ENCODE assay signal across 24 cellular contexts in the genomic region with DNA sequence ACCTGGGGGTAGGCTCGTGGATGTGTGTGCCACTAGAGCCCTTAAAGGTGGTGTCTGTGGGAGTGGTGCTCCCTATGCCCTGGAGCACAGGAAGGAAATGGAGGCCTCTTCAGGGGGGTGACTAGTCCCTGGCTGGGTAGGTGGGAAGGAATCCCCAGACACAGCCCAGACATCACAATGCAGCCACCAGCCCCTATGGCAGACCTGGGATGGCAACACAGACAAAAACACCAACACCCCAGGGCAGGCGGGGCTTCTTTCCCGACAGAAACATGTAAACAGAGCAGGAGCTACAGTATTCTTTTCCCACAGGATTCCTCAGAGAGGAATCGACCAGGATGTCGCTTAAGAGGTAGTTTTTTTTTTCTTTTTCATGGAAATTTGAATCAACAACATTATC. TPM values are rescaled to one million over a fixed set of nuclear protein-coding genes. Genes with fewer than 3 reads are reported as not detected.
DNase-seq lines count a peak whose midpoint lies in the region; ATAC-seq and TF ChIP-seq lines count a peak whose summit lies in the region.
"Had no signal": no experiment of that assay in that cellular context is flagged by ENCODE, and none has a peak within 500 bp of the region (broad histone marks: within the 10 kb centered on the region; RNA-seq: fewer than 3 reads in every experiment).

No MANE protein-coding gene starts in this region.

- no peaks in the 10 kb centered on the region for H3K4me1 ChIP-seq in psoas muscle
- H3K4me1 ChIP-seq: A549, BE2C had no signal

- no peak for TF ChIP-seq CTCF in psoas muscle (IDR thresholded peaks at IDR 0.05)

- no peaks in the 10 kb centered on the region for H3K9me3 ChIP-seq in psoas muscle
- H3K9me3 ChIP-seq: A549; BE2C; BLaER1 treated with 17β-estradiol and CSF1 and Interleukin-3, amounts not matched to agents 10 nM and 100 nM had no signal

- H3K4me1 Mint-ChIP-seq in stimulated activated naive CD8-positive, alpha-beta T cell treated with anti-CD3 and anti-CD28 coated beads, Interleukin-15, amount 100 ng/mL, for 72 hours, result no peaks in the 10 kb centered on the region
- H3K4me1 Mint-ChIP-seq: CD8-positive, alpha-beta memory T cell had no signal

- no peaks in the 10 kb centered on the region for H3K36me3 ChIP-seq in psoas muscle (ENCODE audit: insufficient read depth in 1 of 2, low read depth in 1 of 2)
- H3K36me3 ChIP-seq: BE2C; BLaER1 treated with 17β-estradiol and CSF1 and Interleukin-3, amounts not matched to agents 10 nM and 100 nM had no signal

- ATAC-seq in stimulated activated naive CD8-positive, alpha-beta T cell treated with anti-CD3 and anti-CD28 coated beads, Interleukin-15, amount 100 ng/mL, for 72 hours, result no peak
- ATAC-seq in stimulated activated naive CD8-positive, alpha-beta T cell treated with anti-CD3 and anti-CD28 coated beads, Interleukin-15, Interleukin-2, amounts not matched to agents 100 U/mL and 50 U/mL, for 24 hours, result no peak
- no peak for ATAC-seq in psoas muscle
- ATAC-seq: A549 had no signal

- H3K4me3 Mint-ChIP-seq in stimulated activated naive CD8-positive, alpha-beta T cell treated with anti-CD3 and anti-CD28 coated beads, Interleukin-15, amount 100 ng/mL, for 72 hours, result no peak overlapping the region
- H3K4me3 Mint-ChIP-seq: CD14-positive monocyte; CD4-positive, alpha-beta T cell; CD8-positive, alpha-beta memory T cell had no signal

- H3K27me3 ChIP-seq in psoas muscle (ENCODE audit: insufficient read depth in 3 of 3, low read length in 2 of 3), result peaks cover 0 to 8% (median 0%) of the 10 kb centered on the region in 3 donors
- H3K27me3 ChIP-seq: BE2C; BLaER1 treated with 17β-estradiol and CSF1 and Interleukin-3, amounts not matched to agents 10 nM and 100 nM had no signal

- no peak overlapping the region for H3K4me3 ChIP-seq in psoas muscle
- H3K4me3 ChIP-seq: A549; BLaER1 treated with 17β-estradiol and CSF1 and Interleukin-3, amounts not matched to agents 10 nM and 100 nM; GM23248 had no signal

- WGBS in psoas muscle, 3 donors, result 71 to 87% (median 78%) methylated on average over 5 of the region's 5 CpGs

- peaks cover 8% of the 10 kb centered on the region for H3K27me3 Mint-ChIP-seq in stimulated activated naive CD8-positive, alpha-beta T cell treated with anti-CD3 and anti-CD28 coated beads, Interleukin-15, amount 100 ng/mL, for 72 hours

- peak overlapping the region; percentile 49 to 79 for H3K27ac Mint-ChIP-seq in stimulated activated naive CD8-positive, alpha-beta T cell treated with anti-CD3 and anti-CD28 coated beads, Interleukin-15, amount 100 ng/mL, for 72 hours
- H3K27ac Mint-ChIP-seq: CD4-positive, alpha-beta T cell had no signal

- no peaks in the 10 kb centered on the region for H3K9me3 Mint-ChIP-seq in stimulated activated naive CD8-positive, alpha-beta T cell treated with anti-CD3 and anti-CD28 coated beads, Interleukin-15, amount 100 ng/mL, for 72 hours
- H3K9me3 Mint-ChIP-seq: CD14-positive monocyte; CD4-positive, alpha-beta T cell; CD8-positive, alpha-beta memory T cell had no signal

- DNase-seq in stimulated activated naive CD8-positive, alpha-beta T cell treated with anti-CD3 and anti-CD28 coated beads, Interleukin-15, amount 100 ng/mL, for 72 hours, result no peak
- no peak for DNase-seq in stimulated activated naive CD8-positive, alpha-beta T cell treated with anti-CD3 and anti-CD28 coated beads, Interleukin-15, Interleukin-2, amounts not matched to agents 100 U/mL and 50 U/mL, for 24 hours
- DNase-seq in islet precursor cell, result peak; percentile 92
- peak; percentile 43 for DNase-seq in posterior vena cava (ENCODE audit: low spot score)
- DNase-seq in psoas muscle, result no peak
- DNase-seq in COLO668 (lab: John Stamatoyannopoulos, UW; ENCODE audit: unreplicated experiment), result no peak
- DNase-seq in stimulated activated CD4-positive, alpha-beta T cell treated with anti-CD3 and anti-CD28 coated beads, Interleukin-4, amount 100 ng/mL, for 24 hours, result no peak
- DNase-seq: 8988T; ACHN; AML-193; BE2C; Calu3; CD4-positive, alpha-beta T cell; CD8-positive, alpha-beta memory T cell; COR-L47; DMS53; DMS79 treated with DMSO at 0.1 percent for 48 hours; GM23248; H7; HCEC 1CT had no signal

- no peak overlapping the region for H3K27ac ChIP-seq in psoas muscle
- H3K27ac ChIP-seq: A549; BLaER1 treated with 17β-estradiol and CSF1 and Interleukin-3, amounts not matched to agents 10 nM and 100 nM; GM23248 had no signal

- intact Hi-C loops in posterior vena cava (cut with DNase I), result no loop called here
- intact Hi-C loops in psoas muscle (cut with DNase I), result no loop called here

RNA-seq across cellular contexts. Expression of a gene that starts 10.4 kb away (rescaled TPM):
- total RNA-seq in posterior vena cava, result under 1 TPM in 1 of 2 donors, not detected in 1; 0.14 TPM
- total RNA-seq in psoas muscle, result under 1 TPM in 2 of 4 donors, not detected in 2; 0.65 to 0.75 TPM
- polyA plus RNA-seq in psoas muscle, result under 1 TPM in 2 of 3 donors, not detected in 1; 0.01 to 0.04 TPM
- total RNA-seq: Calu3; CD4-positive, alpha-beta T cell; CD8-positive, alpha-beta memory T cell; Daoy; GM23248 had no signal
- polyA plus RNA-seq: A549; CD14-positive monocyte; CD8-positive, alpha-beta memory T cell; GM23248 had no signal

Comparison
In these comparisons a context has a peak if more than half of its experiments do, and no peak if none do; other contexts are left out.
1. DNase-seq: peak in islet precursor cell (single experiment) and posterior vena cava (single experiment); none in stimulated activated naive CD8-positive, alpha-beta T cell treated with anti-CD3 and anti-CD28 coated beads, Interleukin-15, amount 100 ng/mL, for 72 hours (0 of 2), stimulated activated naive CD8-positive, alpha-beta T cell treated with anti-CD3 and anti-CD28 coated beads, Interleukin-15, Interleukin-2, amounts not matched to agents 100 U/mL and 50 U/mL, for 24 hours (single experiment), psoas muscle (0 of 2), COLO668 (single experiment) and stimulated activated CD4-positive, alpha-beta T cell treated with anti-CD3 and anti-CD28 coated beads, Interleukin-4, amount 100 ng/mL, for 24 hours (single experiment).